8 cellular contexts compared by ENCODE assay signal in genomic region chr12:108511633-108512540, GRCh38. TPM values are rescaled to one million over a fixed set of nuclear protein-coding genes. Genes with fewer than 3 reads are reported as not detected.
DNase-seq lines count a peak whose midpoint lies in the region; ATAC-seq, FAIRE-seq and TF ChIP-seq lines count a peak whose summit lies in the region.

No MANE protein-coding gene starts in this region.

- peak; percentile 45 to 72 for DNase-seq in AML-193 (lab: John Stamatoyannopoulos, UW)
- peak; percentile 28 for DNase-seq in NCI-H2029 treated with DMSO at 0.1 percent for 48 hours (lab: John Stamatoyannopoulos, UW)
- peak; percentile 72 for DNase-seq in WERI-Rb-1
- peak; percentile 63 for DNase-seq in bronchial epithelial cell (ENCODE audit: low read depth)
- peak; percentile 66 for DNase-seq in kidney tubule cell (ENCODE audit: low spot score)
- DNase-seq in stimulated activated CD4-positive, alpha-beta T cell treated with anti-CD3 and anti-CD28 coated beads, Interleukin-2, amount 100 ng/mL, for 24 hours: peak; percentile 80 to 84

- peaks cover 6% of the 10 kb centered on the region for H3K9me3 ChIP-seq in WERI-Rb-1 (ENCODE audit: severe bottlenecking)

- H3K27me3 ChIP-seq in WERI-Rb-1 (ENCODE audit: insufficient read depth, low read depth, severe bottlenecking): no peaks in the 10 kb centered on the region
- no peaks in the 10 kb centered on the region for H3K27me3 ChIP-seq in bronchial epithelial cell (ENCODE audit: control insufficient read depth, insufficient read depth, low read length)

- H3K36me3 ChIP-seq in WERI-Rb-1: peaks cover 3% of the 10 kb centered on the region; the same call in 1 of the 2 replicates
- H3K36me3 ChIP-seq in bronchial epithelial cell (ENCODE audit: control insufficient read depth, insufficient read depth, low read length): no peaks in the 10 kb centered on the region

- H3K27ac ChIP-seq in WERI-Rb-1: no peak overlapping the region

- FAIRE-seq in bronchial epithelial cell (lab: Jason Lieb, UNC): no peak

- ATAC-seq in GM21390 (IDR thresholded peaks at IDR 0.05; ENCODE audit: unreplicated experiment) (peak; percentile 20), HG03097 (IDR thresholded peaks at IDR 0.05; ENCODE audit: low FRiP score, unreplicated experiment) (no peak)

- TF ChIP-seq CTCF in WERI-Rb-1 (IDR thresholded peaks at IDR 0.05; ENCODE audit: low read depth, low read length) (peak; percentile 82), bronchial epithelial cell (IDR thresholded peaks at IDR 0.05; ENCODE audit: insufficient read depth, low read length, severe bottlenecking) (peak; percentile 85)

- no peak overlapping the region for H3K4me3 ChIP-seq in WERI-Rb-1 (ENCODE audit: low read depth, low read length)
- H3K4me3 ChIP-seq in bronchial epithelial cell (ENCODE audit: low read depth, low read length): no peak overlapping the region

RNA-seq across cellular contexts. Expression of gene FICD, which starts 3.2 kb away (rescaled TPM):
- total RNA-seq in bronchial epithelial cell: 11.6 and 15.5 TPM in 2 replicates

RNA-seq across cellular contexts. Expression of gene SART3, which starts 49.1 kb away (rescaled TPM):
- total RNA-seq in bronchial epithelial cell: 41.6 and 108 TPM in 2 replicates

RNA-seq across cellular contexts. Expression of gene ISCU, which starts 50.5 kb away (rescaled TPM):
- total RNA-seq in bronchial epithelial cell: 141 and 155 TPM in 2 replicates

Comparison
In these comparisons a context has a peak if more than half of its experiments do, and no peak if none do; other contexts are left out.
1. DNase-seq: peak in every context shown above with its lines; median percentile 82 in stimulated activated CD4-positive, alpha-beta T cell treated with anti-CD3 and anti-CD28 coated beads, Interleukin-2, amount 100 ng/mL, for 24 hours; 72 in WERI-Rb-1; 66 in kidney tubule cell; 63 in bronchial epithelial cell; 58 in AML-193; 28 in NCI-H2029 treated with DMSO at 0.1 percent for 48 hours.